13 cellular contexts compared by ENCODE assay signal in the genomic region with DNA sequence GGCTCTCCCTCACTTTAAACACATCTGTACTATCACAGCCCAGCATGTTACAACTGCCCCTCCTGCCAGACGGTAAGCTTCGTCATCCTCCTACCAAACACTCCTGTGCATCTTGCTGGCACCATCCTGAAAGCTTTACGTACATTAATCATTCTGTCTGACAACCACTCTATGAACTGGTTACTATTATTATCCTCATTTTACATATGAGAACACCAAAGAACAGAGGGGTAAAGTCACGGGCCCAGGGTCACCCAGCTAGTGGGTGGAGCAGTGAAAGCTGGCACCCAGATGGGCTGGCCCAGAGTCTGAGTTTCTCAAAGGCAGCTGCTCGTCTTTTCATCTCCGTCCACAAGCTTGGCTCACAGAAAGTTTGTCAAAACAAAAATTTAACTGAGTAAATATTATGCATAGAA. TPM values are rescaled to one million over a fixed set of nuclear protein-coding genes. Genes with fewer than 3 reads are reported as not detected.
A peak's percentile ranks its signal among the peaks of the same experiment; 100 is the strongest.
DNase-seq lines count a peak whose midpoint lies in the region; ATAC-seq and TF ChIP-seq lines count a peak whose summit lies in the region.
"Had no signal": no experiment of that assay in that cellular context is flagged by ENCODE, and none has a peak within 500 bp of the region (broad histone marks: within the 10 kb centered on the region; RNA-seq: fewer than 3 reads in every experiment).

No MANE protein-coding gene starts in this region.

- no peak overlapping the region for H3K4me3 Mint-ChIP-seq in activated CD8-positive, alpha-beta T cell treated with anti-CD3 and anti-CD28 coated beads for 36 hours
- H3K4me3 Mint-ChIP-seq in stimulated activated memory B cell treated with anti-CD40 and anti-IgM and Interleukin-4, amounts not matched to agents 10 μg/mL and 1 μg/mL and 100 μg/mL, for 72 hours, result no peak overlapping the region

- peaks cover 39% of the 10 kb centered on the region for H3K4me1 Mint-ChIP-seq in activated CD8-positive, alpha-beta T cell treated with anti-CD3 and anti-CD28 coated beads for 36 hours (ENCODE audit: low read depth)
- H3K4me1 Mint-ChIP-seq in stimulated activated memory B cell treated with anti-CD40 and anti-IgM and Interleukin-4, amounts not matched to agents 10 μg/mL and 1 μg/mL and 100 μg/mL, for 72 hours, result peaks cover 36% of the 10 kb centered on the region

- DNase-seq in DMS153 treated with DMSO at 0.1 percent for 48 hours (lab: John Stamatoyannopoulos, UW; ENCODE audit: unreplicated experiment) (peak; percentile 17), DMS153 (lab: John Stamatoyannopoulos, UW) (no peak), fibroblast of the aortic adventitia (ENCODE audit: low read depth) (peak; percentile 46), putamen (ENCODE audit: low spot score) (no peak), GOT3 (lab: John Stamatoyannopoulos, UW) (no peak), epidermal melanocyte (ENCODE audit: insufficient read length, low spot score) (no peak)
- no peak for DNase-seq in activated CD8-positive, alpha-beta T cell treated with anti-CD3 and anti-CD28 coated beads for 36 hours
- DNase-seq: 8988T, DND-41, NCI-H526 had no signal

- CTCF ChIA-PET in activated CD8-positive, alpha-beta T cell treated with anti-CD3 and anti-CD28 coated beads for 36 hours (lab: Charles Lee), result no interaction called here

- H3K27ac Mint-ChIP-seq in activated CD8-positive, alpha-beta T cell treated with anti-CD3 and anti-CD28 coated beads for 36 hours, result peak overlapping the region; percentile 4
- H3K27ac Mint-ChIP-seq in stimulated activated memory B cell treated with anti-CD40 and anti-IgM and Interleukin-4, amounts not matched to agents 10 μg/mL and 1 μg/mL and 100 μg/mL, for 72 hours, result peak overlapping the region; percentile 13

- TF ChIP-seq CTCF in activated CD8-positive, alpha-beta T cell treated with anti-CD3 and anti-CD28 coated beads for 36 hours (IDR thresholded peaks at IDR 0.05), result no peak
- no peak for TF ChIP-seq CTCF in fibroblast of the aortic adventitia (IDR thresholded peaks at IDR 0.05; ENCODE audit: insufficient read depth, low read length)

- H3K36me3 Mint-ChIP-seq in activated CD8-positive, alpha-beta T cell treated with anti-CD3 and anti-CD28 coated beads for 36 hours (ENCODE audit: low read depth), result peaks cover 10% of the 10 kb centered on the region
- H3K36me3 Mint-ChIP-seq in stimulated activated memory B cell treated with anti-CD40 and anti-IgM and Interleukin-4, amounts not matched to agents 10 μg/mL and 1 μg/mL and 100 μg/mL, for 72 hours, result peaks cover 29% of the 10 kb centered on the region

- H3K4me3 ChIP-seq in fibroblast of the aortic adventitia (ENCODE audit: low read depth, low read length), result no peak overlapping the region
- H3K4me3 ChIP-seq: gastroesophageal sphincter, smooth muscle cell had no signal

- H3K9me3 Mint-ChIP-seq in activated CD8-positive, alpha-beta T cell treated with anti-CD3 and anti-CD28 coated beads for 36 hours, result no peaks in the 10 kb centered on the region
- no peaks in the 10 kb centered on the region for H3K9me3 Mint-ChIP-seq in stimulated activated memory B cell treated with anti-CD40 and anti-IgM and Interleukin-4, amounts not matched to agents 10 μg/mL and 1 μg/mL and 100 μg/mL, for 72 hours

- no peaks in the 10 kb centered on the region for H3K27me3 Mint-ChIP-seq in activated CD8-positive, alpha-beta T cell treated with anti-CD3 and anti-CD28 coated beads for 36 hours
- no peaks in the 10 kb centered on the region for H3K27me3 Mint-ChIP-seq in stimulated activated memory B cell treated with anti-CD40 and anti-IgM and Interleukin-4, amounts not matched to agents 10 μg/mL and 1 μg/mL and 100 μg/mL, for 72 hours

- intact Hi-C loops in activated CD8-positive, alpha-beta T cell treated with anti-CD3 and anti-CD28 coated beads for 36 hours (cut with micrococcal nuclease), result no loop called here

- POLR2A ChIA-PET in activated CD8-positive, alpha-beta T cell treated with anti-CD3 and anti-CD28 coated beads for 36 hours (lab: Charles Lee), result interaction anchor here (0.7 kb wide), 1 partner anchor 37 kb away, joined by 3 read pairs; no protein-coding TSS in a partner anchor

- ATAC-seq in activated CD8-positive, alpha-beta T cell treated with anti-CD3 and anti-CD28 coated beads for 36 hours, result no peak
- ATAC-seq in stimulated activated memory B cell treated with anti-CD40 and anti-IgM and Interleukin-4, amounts not matched to agents 10 μg/mL and 1 μg/mL and 100 μg/mL, for 72 hours, result no peak

RNA-seq across cellular contexts. Expression of a gene that starts 9.6 kb away (rescaled TPM):
- 10 to 100 TPM; 52.4 to 53.6 TPM for total RNA-seq in activated CD8-positive, alpha-beta T cell treated with anti-CD3 and anti-CD28 coated beads for 36 hours
- 9.3 and 12.3 TPM in 2 replicates for total RNA-seq in fibroblast of the aortic adventitia (ENCODE audit: low replicate concordance)

RNA-seq across cellular contexts. Expression of a gene that starts 29.8 kb away (rescaled TPM):
- total RNA-seq in activated CD8-positive, alpha-beta T cell treated with anti-CD3 and anti-CD28 coated beads for 36 hours, result 10 to 100 TPM; 12.5 to 13.7 TPM
- total RNA-seq in fibroblast of the aortic adventitia (ENCODE audit: low replicate concordance), result 21.8 and 33.7 TPM in 2 replicates

Comparison
In these comparisons a context has a peak if more than half of its experiments do, and no peak if none do; other contexts are left out.
1. DNase-seq: peak in DMS153 treated with DMSO at 0.1 percent for 48 hours (single experiment) and fibroblast of the aortic adventitia (single experiment); none in DMS153 (single experiment), activated CD8-positive, alpha-beta T cell treated with anti-CD3 and anti-CD28 coated beads for 36 hours (single experiment), putamen (single experiment), GOT3 (single experiment) and epidermal melanocyte (single experiment).